ENCODE assay signal across 9 cellular contexts in genomic region chr12:8996682-8997405, GRCh38. TPM values are rescaled to one million over a fixed set of nuclear protein-coding genes. Genes with fewer than 3 reads are reported as not detected.
DNase-seq lines count a peak whose midpoint lies in the region; TF ChIP-seq lines count a peak whose summit lies in the region.
"Had no signal": no experiment of that assay in that cellular context is flagged by ENCODE, and none has a peak within 500 bp of the region (broad histone marks: within the 10 kb centered on the region; RNA-seq: fewer than 3 reads in every experiment).

No MANE protein-coding gene starts in this region.

- H4K91ac ChIP-seq in H9 (ENCODE audit: insufficient read length, low read depth, low read length), result no peak overlapping the region

- H2BK5ac ChIP-seq in H9 (ENCODE audit: insufficient read length, low read length), result no peak overlapping the region

- TF ChIP-seq CTCF in H9 (conservative IDR thresholded peaks at IDR 0.05) (no peak), NB4 (IDR thresholded peaks at IDR 0.05; ENCODE audit: low read depth, low read length) (no peak)

- H3K27ac ChIP-seq in H9 (ENCODE audit: insufficient read length, low read depth, low read length) (no peak overlapping the region), epithelial cell of prostate (no peak overlapping the region)
- H3K27ac ChIP-seq: 22Rv1 had no signal

- H3K9ac ChIP-seq in H9 (ENCODE audit: extremely low read depth, insufficient read length, low read length), result no peak overlapping the region

- no peak overlapping the region for H2BK15ac ChIP-seq in H9 (ENCODE audit: low read depth, low read length)

- WGBS in H9 (ENCODE audit: extremely low coverage, insufficient read length, low lambda C conversion rate), result no CpG with 5 or more reads among the region's 5 CpGs

- no peak overlapping the region for H2BK120ac ChIP-seq in H9 (ENCODE audit: low read depth, low read length, poor library complexity, severe bottlenecking)

- H3K27ac Mint-ChIP-seq in H9, result peak overlapping the region in 2 of 3 experiments; percentile 20 to 29; a peak in 4 of 7 replicates

- no peak for TF ChIP-seq POLR2A in NB4 (IDR thresholded peaks at IDR 0.05; ENCODE audit: extremely low read depth, insufficient read length)

- no peaks in the 10 kb centered on the region for H3K27me3 ChIP-seq in H9 (ENCODE audit: insufficient read depth, low read length)

- H3K27me3 Mint-ChIP-seq in H9 (ENCODE audit: low read depth), result no peaks in the 10 kb centered on the region

- H3K18ac ChIP-seq in H9 (ENCODE audit: insufficient read length, low read depth, low read length), result no peak overlapping the region

- H3K36me3 Mint-ChIP-seq in H9 (ENCODE audit: insufficient read depth in 1 of 3, low read depth in 3 of 3), result peaks cover 0 to 3% (median 0%) of the 10 kb centered on the region in 3 experiments; a peak in 1 of 7 replicates

- no peak overlapping the region for H3K23ac ChIP-seq in H9 (ENCODE audit: insufficient read length, low read depth, low read length)

- H3K56ac ChIP-seq in H9 (ENCODE audit: insufficient read length, low read depth, low read length), result no peak overlapping the region

- H2AK5ac ChIP-seq in H9 (ENCODE audit: insufficient read length, low read length), result no peak overlapping the region

- H2BK12ac ChIP-seq in H9 (ENCODE audit: insufficient read length, low read depth, low read length), result no peak overlapping the region

- H3K9me3 Mint-ChIP-seq in H9, result peaks cover 0 to 5% of the 10 kb centered on the region in 2 experiments; a peak in 1 of 5 replicates

- DNase-seq in NOMO-1 (lab: John Stamatoyannopoulos, UW; ENCODE audit: unreplicated experiment in 2 of 2) (peak; percentile 31 to 64), NOMO-1 treated with dmso at 0.1 percent for 144 hours (lab: John Stamatoyannopoulos, UW; ENCODE audit: unreplicated experiment) (no peak), H9 (no peak), NB4 (ENCODE audit: low read depth) (peak; percentile 16), epithelial cell of prostate (ENCODE audit: low read depth, low spot score) (peak; percentile 26), GF-D8 (lab: John Stamatoyannopoulos, UW) (no peak), globus pallidus (ENCODE audit: low spot score) (no peak), amniotic stem cell (lab: John Stamatoyannopoulos, UW) (no peak)

- peaks cover 3% of the 10 kb centered on the region in 2 experiments for H3K4me1 Mint-ChIP-seq in H9

- H3K4me3 Mint-ChIP-seq in H9, result no peak overlapping the region

- H3K4me3 ChIP-seq in NB4 (ENCODE audit: low read depth, low read length), result no peak overlapping the region

- H3T11ph ChIP-seq in H9 (ENCODE audit: low read length), result no peak overlapping the region

- H3K14ac ChIP-seq in H9 (ENCODE audit: insufficient read depth, low read length), result no peak overlapping the region

- H3K4me2 ChIP-seq in H9 (ENCODE audit: insufficient read depth, insufficient read length, low read length), result no peak overlapping the region

- no peaks in the 10 kb centered on the region for H3K79me1 ChIP-seq in H9 (ENCODE audit: insufficient read depth, low read depth, low read length, poor library complexity, severe bottlenecking)

- H2BK20ac ChIP-seq in H9 (ENCODE audit: low read depth, low read length, poor library complexity, severe bottlenecking), result no peak overlapping the region

- no peak overlapping the region for H2AFZ ChIP-seq in H9 (ENCODE audit: low read length)

- H4K5ac ChIP-seq in H9 (ENCODE audit: insufficient read length, low read depth, low read length), result no peak overlapping the region

- H4K8ac ChIP-seq in H9 (replicated peaks; ENCODE audit: insufficient read length, low read depth, low read length), result no peak overlapping the region

- H4K20me1 ChIP-seq in H9 (ENCODE audit: control insufficient read depth, insufficient read depth, insufficient read length), result no peaks in the 10 kb centered on the region

- H3K23me2 ChIP-seq in H9 (ENCODE audit: insufficient read length, low read depth, low read length, poor library complexity, severe bottlenecking), result no peaks in the 10 kb centered on the region

- H3K4ac ChIP-seq in H9 (ENCODE audit: low read depth, low read length), result no peak overlapping the region

- no peaks in the 10 kb centered on the region for H3K9me3 ChIP-seq in H9 (ENCODE audit: control insufficient read depth, low read depth, low read length)

- peaks cover 3% of the 10 kb centered on the region; the same call in 1 of the 2 replicates for H3K4me1 ChIP-seq in H9 (ENCODE audit: insufficient read depth, low read length)

- H3K79me2 ChIP-seq in H9 (ENCODE audit: insufficient read depth, low read length), result no peaks in the 10 kb centered on the region

RNA-seq across cellular contexts. Expression of gene KLRG1, which starts 7.5 kb away (rescaled TPM):
- 2.1 and 2.5 TPM in 2 replicates for total RNA-seq in H9 (2021)

RNA-seq across cellular contexts. Expression of gene M6PR, which starts 47.4 kb away (rescaled TPM):
- 153 and 163 TPM in 2 replicates for total RNA-seq in H9 (2021)

Comparison
In these comparisons a context has a peak if more than half of its experiments do, and no peak if none do; other contexts are left out.
1. DNase-seq: peak in NOMO-1 (2 of 2), NB4 (single experiment) and epithelial cell of prostate (single experiment); none in NOMO-1 treated with dmso at 0.1 percent for 144 hours (single experiment), H9 (single experiment), GF-D8 (single experiment), globus pallidus (single experiment) and amniotic stem cell (single experiment).